Comparison of ENCODE assay signal across 8 cellular contexts in the genomic region with DNA sequence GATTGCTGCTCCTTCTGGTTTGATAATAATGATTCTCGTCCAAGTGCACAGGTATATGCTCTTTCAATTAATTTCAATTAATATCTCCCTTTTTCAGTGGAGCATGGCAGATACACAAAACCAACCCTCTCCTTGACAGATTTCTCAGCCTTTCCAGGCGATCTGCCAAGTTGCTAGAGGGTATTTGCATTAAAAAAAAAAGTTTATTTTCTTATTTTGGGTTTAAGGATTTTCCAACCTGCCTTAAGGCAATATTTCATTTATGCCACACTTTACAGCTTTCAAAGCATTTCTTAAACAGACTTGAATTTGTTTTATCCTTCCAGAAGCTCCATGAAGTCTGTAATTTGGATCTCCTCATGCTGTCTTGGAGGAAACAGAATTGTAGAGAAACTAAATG. TPM values are rescaled to one million over a fixed set of nuclear protein-coding genes. Genes with fewer than 3 reads are reported as not detected.
A peak's percentile ranks its signal among the peaks of the same experiment; 100 is the strongest.
DNase-seq lines count a peak whose midpoint lies in the region; ATAC-seq and TF ChIP-seq lines count a peak whose summit lies in the region.
"Had no signal": no experiment of that assay in that cellular context is flagged by ENCODE, and none has a peak within 500 bp of the region (broad histone marks: within the 10 kb centered on the region; RNA-seq: fewer than 3 reads in every experiment).

No MANE protein-coding gene starts in this region.

- POLR2A ChIA-PET in HEK293 (lab: Yijun Ruan, JAX) = no interaction called here

- H3K27me3 ChIP-seq in SU-DHL-6 (ENCODE audit: low read length) = no peaks in the 10 kb centered on the region

- H3K36me3 ChIP-seq in HEK293 (ENCODE audit: control insufficient read depth in 2 of 2, insufficient read depth in 1 of 2, low read length in 2 of 2) = no peaks in the 10 kb centered on the region
- no peaks in the 10 kb centered on the region for H3K36me3 ChIP-seq in SU-DHL-6 (ENCODE audit: low read length)

- H2AFZ ChIP-seq in SU-DHL-6 (ENCODE audit: low read depth, low read length, severe bottlenecking) = no peak overlapping the region

- peak overlapping the region; percentile 90 for H3K4me2 ChIP-seq in SU-DHL-6 (ENCODE audit: low read depth, low read length, poor library complexity, severe bottlenecking)

- H3K36me3 Mint-ChIP-seq in stimulated activated naive B cell treated with anti-CD40 and anti-IgM and Interleukin-4, amounts not matched to agents 10 μg/mL and 1 μg/mL and 100 μg/mL, for 72 hours = peaks cover 37 to 48% of the 10 kb centered on the region in 2 donors

- H4K20me1 ChIP-seq in SU-DHL-6 (ENCODE audit: low read depth, low read length) = no peaks in the 10 kb centered on the region

- CTCF ChIA-PET in HEK293 (lab: Yijun Ruan, JAX) = interaction anchor here (0.6 to 0.7 kb wide), 4 partner anchors 12 to 279 kb away, joined by 3 read pairs; no protein-coding TSS in a partner anchor

- DNase-seq in fibroblast of the aortic adventitia (ENCODE audit: low read depth) (peak; percentile 51), DMS53 (lab: John Stamatoyannopoulos, UW) (no peak), DMS53 treated with DMSO at 0.1 percent for 48 hours (lab: John Stamatoyannopoulos, UW; ENCODE audit: unreplicated experiment) (no peak), GM19240 (ENCODE audit: insufficient read length, low spot score) (no peak)
- no peak for DNase-seq in stimulated activated naive B cell treated with anti-CD40 and anti-IgM and Interleukin-4, amounts not matched to agents 10 μg/mL and 1 μg/mL and 100 μg/mL, for 72 hours
- DNase-seq: NCI-H748 treated with DMSO at 0.1 percent for 48 hours had no signal

- H3K4me3 Mint-ChIP-seq in stimulated activated naive B cell treated with anti-CD40 and anti-IgM and Interleukin-4, amounts not matched to agents 10 μg/mL and 1 μg/mL and 100 μg/mL, for 72 hours = peak overlapping the region; percentile 96 to 98

- H3F3A ChIP-seq in SU-DHL-6 (ENCODE audit: insufficient read depth) = no peaks in the 10 kb centered on the region

- H3K4me3 ChIP-seq in HEK293 (ENCODE audit: low read depth, low read length) (no peak overlapping the region), SU-DHL-6 (ENCODE audit: insufficient read depth, low read length, poor library complexity, severe bottlenecking) (peak overlapping the region; percentile 63), fibroblast of the aortic adventitia (ENCODE audit: low read depth, low read length) (peak overlapping the region; percentile 28)

- H3K9me3 Mint-ChIP-seq in stimulated activated naive B cell treated with anti-CD40 and anti-IgM and Interleukin-4, amounts not matched to agents 10 μg/mL and 1 μg/mL and 100 μg/mL, for 72 hours = peaks cover 5% of the 10 kb centered on the region in 2 donors

- peak overlapping the region; percentile 95 for H3K27ac Mint-ChIP-seq in stimulated activated naive B cell treated with anti-CD40 and anti-IgM and Interleukin-4, amounts not matched to agents 10 μg/mL and 1 μg/mL and 100 μg/mL, for 72 hours

- no peaks in the 10 kb centered on the region for H3K9me2 ChIP-seq in SU-DHL-6 (replicated peaks; ENCODE audit: insufficient read depth, low read length)

- no peak for TF ChIP-seq CTCF in HEK293 (tag by site-specific recombination; IDR thresholded peaks at IDR 0.05)
- TF ChIP-seq CTCF in SU-DHL-6 (IDR thresholded peaks at IDR 0.05; ENCODE audit: insufficient read depth, low read length, poor library complexity, severe bottlenecking) = no peak
- TF ChIP-seq CTCF in fibroblast of the aortic adventitia (IDR thresholded peaks at IDR 0.05; ENCODE audit: insufficient read depth, low read length) = no peak

- peaks cover 35% of the 10 kb centered on the region for H3K79me2 ChIP-seq in SU-DHL-6 (ENCODE audit: insufficient read depth, low read length)

- peak overlapping the region; percentile 57; the same call in 1 of the 2 replicates for H3K27ac ChIP-seq in HEK293 (ENCODE audit: extremely low read depth, low read depth, low read length)
- peak overlapping the region; percentile 35 for H3K27ac ChIP-seq in SU-DHL-6 (ENCODE audit: low read depth, low read length)

- no peaks in the 10 kb centered on the region for H3K27me3 Mint-ChIP-seq in stimulated activated naive B cell treated with anti-CD40 and anti-IgM and Interleukin-4, amounts not matched to agents 10 μg/mL and 1 μg/mL and 100 μg/mL, for 72 hours

- peaks cover 21% of the 10 kb centered on the region for H3K4me1 ChIP-seq in HEK293 (ENCODE audit: control insufficient read depth, insufficient read depth, low read length)

- peaks cover 25 to 66% of the 10 kb centered on the region in 2 donors for H3K4me1 Mint-ChIP-seq in stimulated activated naive B cell treated with anti-CD40 and anti-IgM and Interleukin-4, amounts not matched to agents 10 μg/mL and 1 μg/mL and 100 μg/mL, for 72 hours

- H3K9me3 ChIP-seq in HEK293 (ENCODE audit: control insufficient read depth, insufficient read depth, low read depth, low read length) = no peaks in the 10 kb centered on the region
- no peaks in the 10 kb centered on the region for H3K9me3 ChIP-seq in SU-DHL-6 (ENCODE audit: insufficient read depth, low read length)

- ATAC-seq in stimulated activated naive B cell treated with anti-CD40 and anti-IgM and Interleukin-4, amounts not matched to agents 10 μg/mL and 1 μg/mL and 100 μg/mL, for 72 hours (replicated peaks) = no peak

- H3K9ac ChIP-seq in SU-DHL-6 (ENCODE audit: low read length) = peak overlapping the region; percentile 66

TF ChIP-seq in HEK293, 187 proteins besides CTCF, POLR2A, EP300 and RAD21:
- TF ChIP-seq ZNF623 (tag by site-specific recombination; IDR thresholded peaks at IDR 0.05) = no peak
- TF ChIP-seq, protein P1, sequence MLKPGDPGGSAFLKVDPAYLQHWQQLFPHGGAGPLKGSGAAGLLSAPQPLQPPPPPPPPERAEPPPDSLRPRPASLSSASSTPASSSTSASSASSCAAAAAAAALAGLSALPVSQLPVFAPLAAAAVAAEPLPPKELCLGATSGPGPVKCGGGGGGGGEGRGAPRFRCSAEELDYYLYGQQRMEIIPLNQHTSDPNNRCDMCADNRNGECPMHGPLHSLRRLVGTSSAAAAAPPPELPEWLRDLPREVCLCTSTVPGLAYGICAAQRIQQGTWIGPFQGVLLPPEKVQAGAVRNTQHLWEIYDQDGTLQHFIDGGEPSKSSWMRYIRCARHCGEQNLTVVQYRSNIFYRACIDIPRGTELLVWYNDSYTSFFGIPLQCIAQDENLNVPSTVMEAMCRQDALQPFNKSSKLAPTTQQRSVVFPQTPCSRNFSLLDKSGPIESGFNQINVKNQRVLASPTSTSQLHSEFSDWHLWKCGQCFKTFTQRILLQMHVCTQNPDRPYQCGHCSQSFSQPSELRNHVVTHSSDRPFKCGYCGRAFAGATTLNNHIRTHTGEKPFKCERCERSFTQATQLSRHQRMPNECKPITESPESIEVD (tag by site-specific recombination; IDR thresholded peaks at IDR 0.05) = peak; percentile 84
TF ChIP-seq in HEK293: peak in this region for 1.

RNA-seq across cellular contexts. Expression of a gene that starts 2.1 kb away (rescaled TPM):
- total RNA-seq in fibroblast of the aortic adventitia (ENCODE audit: low replicate concordance) = 32.0 and 42.6 TPM in 2 replicates

RNA-seq across cellular contexts. Expression of a gene that starts 55.5 kb away (rescaled TPM):
- 5.0 and 8.0 TPM in 2 replicates for total RNA-seq in fibroblast of the aortic adventitia (ENCODE audit: low replicate concordance)
